ENCODE assay signal across 1 cellular context in genomic region chr17:42779942-42780815, GRCh38.
TF ChIP-seq lines count a peak whose summit lies in the region.

TSS of gene WNK4 (plus strand) at chr17:42780610. CDS start at chr17:42780699, 89 bp downstream.

TF ChIP-seq in K562, 482 proteins besides CTCF, POLR2A, EP300 and RAD21 (continued from another document and continues in another):
- no peak for TF ChIP-seq ZNF518B (CRISPR knock-in tag; IDR thresholded peaks at IDR 0.05)
- TF ChIP-seq CCNT2 (IDR thresholded peaks at IDR 0.05; ENCODE audit: borderline replicate concordance, extremely low read depth, insufficient read length, low read depth, low read length) = peak; percentile 76
- peak in 1 of 2 experiments; percentile 16; a peak in 1 of 4 replicates for TF ChIP-seq SIN3A (IDR thresholded peaks at IDR 0.05; ENCODE audit: borderline replicate concordance in 2 of 2, control insufficient read depth in 1 of 2, low read depth in 2 of 2, low read length in 2 of 2)
- peak; percentile 65 for TF ChIP-seq KDM5B (IDR thresholded peaks at IDR 0.05; ENCODE audit: insufficient replicate concordance, low read depth, low read length)
- peak; percentile 87; the same call in 1 of the 2 replicates for TF ChIP-seq NCOA1 (IDR thresholded peaks at IDR 0.05; ENCODE audit: low read depth)
- peak; percentile 70 to 72 for TF ChIP-seq TRIM24 (IDR thresholded peaks at IDR 0.05)
- TF ChIP-seq SNAPC5 (CRISPR knock-in tag; IDR thresholded peaks at IDR 0.05) = no peak
- peak; percentile 63; the same call in 1 of the 2 replicates for TF ChIP-seq ZNF589 (CRISPR knock-in tag; IDR thresholded peaks at IDR 0.05; ENCODE audit: low read depth)
- TF ChIP-seq THAP12 (CRISPR knock-in tag; IDR thresholded peaks at IDR 0.05) = 0 out of 2 replicates have a peak, but pooled peaks have one; percentile 25
- TF ChIP-seq SMARCE1 (IDR thresholded peaks at IDR 0.05) = peak; percentile 86
- TF ChIP-seq MBD2 (IDR thresholded peaks at IDR 0.05; ENCODE audit: borderline replicate concordance, low read depth) = peak; percentile 71; the same call in 1 of the 2 replicates
- peak; percentile 94 for TF ChIP-seq LEF1 (IDR thresholded peaks at IDR 0.05)
- no peak for TF ChIP-seq E4F1 (CRISPR knock-in tag; IDR thresholded peaks at IDR 0.05; ENCODE audit: borderline replicate concordance)
- peak; percentile 93 for TF ChIP-seq PHF21A (IDR thresholded peaks at IDR 0.05; ENCODE audit: borderline replicate concordance, low read depth)
- peak; percentile 76 for TF ChIP-seq POLR2B (IDR thresholded peaks at IDR 0.05; ENCODE audit: low read depth, partially characterized antibody)
- TF ChIP-seq ZNF592 (IDR thresholded peaks at IDR 0.05) = 0 out of 2 replicates have a peak, but pooled peaks have one; percentile 28
- peak; percentile 98 for TF ChIP-seq CC2D1A (IDR thresholded peaks at IDR 0.05)
- TF ChIP-seq TCF3 (CRISPR knock-in tag; IDR thresholded peaks at IDR 0.05) = peak; percentile 94
- 0 out of 2 replicates have a peak, but pooled peaks have one; percentile 28 for TF ChIP-seq THAP7 (CRISPR knock-in tag; IDR thresholded peaks at IDR 0.05)
- peak; percentile 50 for TF ChIP-seq RB1 (IDR thresholded peaks at IDR 0.05; ENCODE audit: low read depth)
- no peak for TF ChIP-seq PURB (CRISPR knock-in tag; IDR thresholded peaks at IDR 0.05; ENCODE audit: low read depth)
- no peak for TF ChIP-seq CEBPG (CRISPR knock-in tag; IDR thresholded peaks at IDR 0.05)
- no peak for TF ChIP-seq CEBPG (tag; conservative IDR thresholded peaks at IDR 0.05 in 1 of 2, IDR thresholded peaks at IDR 0.05 in 1 of 2)
- peak in 1 of 2 experiments; percentile 66; a peak in 1 of 4 replicates for TF ChIP-seq NONO (IDR thresholded peaks at IDR 0.05; ENCODE audit: low read depth in 2 of 2, low read length in 1 of 2)
- no peak for TF ChIP-seq NFE2L1 (tag; IDR thresholded peaks at IDR 0.05; ENCODE audit: borderline replicate concordance, low read depth)
- no peak for TF ChIP-seq STAG1 (CRISPR knock-in tag; IDR thresholded peaks at IDR 0.05; ENCODE audit: borderline replicate concordance)
- TF ChIP-seq ZBTB1 (CRISPR knock-in tag; IDR thresholded peaks at IDR 0.05; ENCODE audit: borderline replicate concordance, low read depth) = no peak
- TF ChIP-seq ZKSCAN3 (CRISPR knock-in tag; IDR thresholded peaks at IDR 0.05) = no peak
- peak; percentile 74; the same call in 1 of the 2 replicates for TF ChIP-seq KLF1 (tag; IDR thresholded peaks at IDR 0.05)
- TF ChIP-seq SMARCA4 (IDR thresholded peaks at IDR 0.05) = peak; percentile 89
- no peak for TF ChIP-seq BACH1 (tag; IDR thresholded peaks at IDR 0.05)
- TF ChIP-seq RERE (CRISPR knock-in tag; IDR thresholded peaks at IDR 0.05; ENCODE audit: borderline replicate concordance) = no peak
- TF ChIP-seq POLR2G (IDR thresholded peaks at IDR 0.05; ENCODE audit: low read depth, low read length) = peak; percentile 86
- TF ChIP-seq RBFOX2 (IDR thresholded peaks at IDR 0.05; ENCODE audit: low read depth, low read length) = peak; percentile 85
- TF ChIP-seq ZFX (CRISPR knock-in tag; IDR thresholded peaks at IDR 0.05) = peak; percentile 65
- TF ChIP-seq MLLT1 (IDR thresholded peaks at IDR 0.05) = no peak; a peak in 1 of 4 replicates
- TF ChIP-seq SNIP1 (IDR thresholded peaks at IDR 0.05; ENCODE audit: low read depth) = no peak
- TF ChIP-seq GATA2 (CRISPR knock-in tag; IDR thresholded peaks at IDR 0.05) = peak; percentile 86
